In the genomic region with DNA sequence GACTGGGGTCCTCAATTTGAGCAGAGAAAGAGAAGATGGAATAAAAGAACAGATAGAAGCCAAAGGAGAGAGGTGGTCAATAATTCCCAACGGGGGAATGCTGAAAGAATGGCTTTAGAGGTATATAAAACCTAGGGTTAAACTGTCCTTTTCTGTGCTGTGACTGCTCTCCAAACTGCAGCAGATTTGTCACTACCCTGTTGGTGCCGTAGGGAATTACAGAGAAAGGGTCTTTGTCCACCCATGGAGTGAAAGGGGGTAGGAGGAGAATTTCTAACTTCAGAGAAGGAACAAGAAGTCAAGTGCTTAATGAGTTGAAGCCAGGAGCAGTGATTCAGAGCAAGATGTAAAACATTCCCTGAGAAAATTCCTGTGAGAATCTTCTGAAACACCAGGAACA, we compare ENCODE assay signal across 1 cellular context.
TF ChIP-seq lines count a peak whose summit lies in the region.

No MANE protein-coding gene starts in this region.

TF ChIP-seq in H1, 55 proteins besides CTCF, POLR2A, EP300 and RAD21 (continued from another document):
- TF ChIP-seq, protein P1, sequence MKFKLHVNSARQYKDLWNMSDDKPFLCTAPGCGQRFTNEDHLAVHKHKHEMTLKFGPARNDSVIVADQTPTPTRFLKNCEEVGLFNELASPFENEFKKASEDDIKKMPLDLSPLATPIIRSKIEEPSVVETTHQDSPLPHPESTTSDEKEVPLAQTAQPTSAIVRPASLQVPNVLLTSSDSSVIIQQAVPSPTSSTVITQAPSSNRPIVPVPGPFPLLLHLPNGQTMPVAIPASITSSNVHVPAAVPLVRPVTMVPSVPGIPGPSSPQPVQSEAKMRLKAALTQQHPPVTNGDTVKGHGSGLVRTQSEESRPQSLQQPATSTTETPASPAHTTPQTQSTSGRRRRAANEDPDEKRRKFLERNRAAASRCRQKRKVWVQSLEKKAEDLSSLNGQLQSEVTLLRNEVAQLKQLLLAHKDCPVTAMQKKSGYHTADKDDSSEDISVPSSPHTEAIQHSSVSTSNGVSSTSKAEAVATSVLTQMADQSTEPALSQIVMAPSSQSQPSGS (IDR thresholded peaks at IDR 0.05; ENCODE audit: low read length), result no peak
- TF ChIP-seq HDAC2 (IDR thresholded peaks at IDR 0.05; ENCODE audit: borderline replicate concordance in 1 of 2, low read depth in 2 of 2, low read length in 2 of 2) (no peak), CHD2 (IDR thresholded peaks at IDR 0.05; ENCODE audit: low read length) (no peak), PHF8 (conservative IDR thresholded peaks at IDR 0.05; ENCODE audit: low read depth, low read length) (no peak), JUND (IDR thresholded peaks at IDR 0.05; ENCODE audit: low read length) (no peak), ASH2L (IDR thresholded peaks at IDR 0.05; ENCODE audit: low read length) (no peak), TCF12 (IDR thresholded peaks at IDR 0.05; ENCODE audit: low read depth, low read length) (no peak), JUN (IDR thresholded peaks at IDR 0.05; ENCODE audit: low read depth, low read length) (no peak), BCL11A (IDR thresholded peaks at IDR 0.05; ENCODE audit: low read depth in 2 of 2, low read length in 2 of 2) (no peak), KDM4A (IDR thresholded peaks at IDR 0.05; ENCODE audit: low read depth, low read length, severe bottlenecking) (no peak), TEAD4 (IDR thresholded peaks at IDR 0.05; ENCODE audit: low read depth, low read length) (no peak), GTF2F1 (IDR thresholded peaks at IDR 0.05; ENCODE audit: borderline replicate concordance, low read depth, low read length) (no peak), CBX8 (IDR thresholded peaks at IDR 0.05; ENCODE audit: borderline replicate concordance, low read depth, low read length) (no peak)
